In the genomic region with DNA sequence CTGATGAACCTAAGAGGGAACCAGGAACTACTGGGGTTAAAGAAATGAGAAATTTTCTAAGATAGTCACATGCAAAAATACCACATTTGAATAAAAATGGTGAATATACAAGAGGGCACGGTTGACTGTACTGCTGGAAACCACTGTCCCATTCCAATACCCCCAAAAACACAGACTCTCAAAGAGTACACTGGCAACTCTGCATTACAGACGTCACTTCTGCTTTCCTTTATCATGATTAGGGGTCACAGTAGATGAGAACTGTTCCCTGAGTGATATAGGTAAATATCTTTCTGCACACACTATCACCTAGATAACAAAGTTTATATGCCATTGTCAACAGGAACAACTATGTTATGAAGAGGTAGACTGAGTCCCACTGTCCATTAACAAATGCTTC, we compare ENCODE assay signal across 15 cellular contexts.
DNase-seq lines count a peak whose midpoint lies in the region; ATAC-seq and TF ChIP-seq lines count a peak whose summit lies in the region.
"Had no signal": no experiment of that assay in that cellular context is flagged by ENCODE, and none has a peak within 500 bp of the region (broad histone marks: within the 10 kb centered on the region; RNA-seq: fewer than 3 reads in every experiment).

No MANE protein-coding gene starts in this region.

- no peaks in the 10 kb centered on the region for H3K36me3 Mint-ChIP-seq in memory B cell

- no peak overlapping the region for H3K4me3 Mint-ChIP-seq in memory B cell
- H3K4me3 Mint-ChIP-seq: CD4-positive, alpha-beta T cell; H9 had no signal

- H2AFZ ChIP-seq in DND-41 (ENCODE audit: low read depth, low read length), result no peak overlapping the region
- H2AFZ ChIP-seq in osteoblast (ENCODE audit: low read length), result no peak overlapping the region
- H2AFZ ChIP-seq in mammary epithelial cell (ENCODE audit: low read depth, low read length), result no peak overlapping the region

- in situ Hi-C loops in mammary epithelial cell (cut with MboI; ENCODE audit: low sequenced_read_pairs in 2 of 2), result no loop called here

- no peaks in the 10 kb centered on the region for H3K9me3 Mint-ChIP-seq in memory B cell
- H3K9me3 Mint-ChIP-seq: CD4-positive, alpha-beta T cell; H9 had no signal

- peaks cover 7% of the 10 kb centered on the region for H3K27me3 Mint-ChIP-seq in memory B cell
- H3K27me3 Mint-ChIP-seq: CD4-positive, alpha-beta T cell had no signal

- intact Hi-C loops in cardiac septum (cut with DNase I), result no loop called here
- intact Hi-C loops in mammary epithelial cell (cut with micrococcal nuclease), result no loop called here

- H3K9ac ChIP-seq in DND-41 (ENCODE audit: low read depth, low read length) (no peak overlapping the region), mammary epithelial cell (ENCODE audit: insufficient read depth, low read length) (no peak overlapping the region)

- no TSS peak for BruUV-seq in mammary epithelial cell (replicated peaks; lab: Mats Ljungman, UMichigan)

- dilution Hi-C loops in mammary epithelial cell (cut with HindIII; ENCODE audit: low sequenced_read_pairs), result no loop called here

- DNase-seq in DND-41, result no peak
- no peak for DNase-seq in memory B cell (ENCODE audit: low spot score in 2 of 2)
- DNase-seq in osteoblast (ENCODE audit: insufficient read length, low spot score, missing footprints), result peak; percentile 58
- no peak for DNase-seq in cardiac septum (ENCODE audit: low spot score)
- DNase-seq in stimulated activated naive CD4-positive, alpha-beta T cell treated with Interleukin-2 at 50 U/mL for 16 hours (lab: John Stamatoyannopoulos, UW), result no peak
- no peak for DNase-seq in mammary epithelial cell
- DNase-seq: AML-193; Caco-2; CD4-positive, alpha-beta T cell; H9; IMR-90 had no signal

- H3K4me1 ChIP-seq in DND-41 (ENCODE audit: insufficient read depth, low read length) (peaks cover 64% of the 10 kb centered on the region), osteoblast (ENCODE audit: insufficient read depth, low read length) (no peaks in the 10 kb centered on the region), mammary epithelial cell (ENCODE audit: insufficient read depth, low read length) (no peaks in the 10 kb centered on the region)
- H3K4me1 ChIP-seq: A549, Caco-2 had no signal

- no peaks in the 10 kb centered on the region for H3K4me1 Mint-ChIP-seq in memory B cell
- H3K4me1 Mint-ChIP-seq: H9 had no signal

- H3K4me3 ChIP-seq in DND-41 (ENCODE audit: low read depth in 1 of 2, low read length in 2 of 2), result no peak overlapping the region
- H3K4me3 ChIP-seq in osteoblast (ENCODE audit: insufficient read depth, low read length), result no peak overlapping the region
- H3K4me3 ChIP-seq in mammary epithelial cell (replicated peaks in 1 of 3; ENCODE audit: insufficient read depth in 1 of 3, low read depth in 2 of 3, low read length in 3 of 3), result no peak overlapping the region
- H3K4me3 ChIP-seq: A549 had no signal

- WGBS in mammary epithelial cell (ENCODE audit: low coverage, missing lambda C conversion rate), result 97% methylated on average over 2 of the region's 2 CpGs

- H3K36me3 ChIP-seq in DND-41 (ENCODE audit: insufficient read depth, low read length) (peaks cover 64% of the 10 kb centered on the region), osteoblast (ENCODE audit: insufficient read depth, low read length) (no peaks in the 10 kb centered on the region), mammary epithelial cell (ENCODE audit: insufficient read depth, low read length) (no peaks in the 10 kb centered on the region)

- H3K79me2 ChIP-seq in DND-41 (ENCODE audit: insufficient read depth, low read length) (peaks cover 30% of the 10 kb centered on the region), osteoblast (ENCODE audit: insufficient read depth, low read length) (no peaks in the 10 kb centered on the region), mammary epithelial cell (ENCODE audit: insufficient read depth, low read length) (no peaks in the 10 kb centered on the region)

- H3K4me2 ChIP-seq in DND-41 (ENCODE audit: insufficient read depth, low read length), result no peak overlapping the region
- H3K4me2 ChIP-seq in osteoblast (ENCODE audit: insufficient read depth, low read length), result no peak overlapping the region
- H3K4me2 ChIP-seq in mammary epithelial cell (ENCODE audit: insufficient read depth, low read depth, low read length), result no peak overlapping the region
- H3K4me2 ChIP-seq: A549 had no signal

- ATAC-seq in DND-41 (ENCODE audit: insufficient read depth, low read depth), result no peak
- ATAC-seq in GM18868 (IDR thresholded peaks at IDR 0.05; ENCODE audit: unreplicated experiment), result peak; percentile 43
- peak; percentile 22 for ATAC-seq in memory B cell (ENCODE audit: low read depth)
- ATAC-seq: A549 had no signal

- no peaks in the 10 kb centered on the region for H3K9me3 ChIP-seq in DND-41 (ENCODE audit: insufficient read depth, low read length, severe bottlenecking)
- no peaks in the 10 kb centered on the region for H3K9me3 ChIP-seq in osteoblast (ENCODE audit: low read depth, low read length)
- no peaks in the 10 kb centered on the region for H3K9me3 ChIP-seq in mammary epithelial cell (replicated peaks; ENCODE audit: insufficient read depth, low read length)
- H3K9me3 ChIP-seq: A549, Caco-2 had no signal

- CTCF ChIA-PET in mammary epithelial cell (lab: Charles Lee; ENCODE audit: low non-redundant PET), result no interaction called here

- H3K27ac Mint-ChIP-seq in memory B cell, result no peak overlapping the region
- H3K27ac Mint-ChIP-seq: CD4-positive, alpha-beta T cell had no signal

- TF ChIP-seq CTCF in DND-41 (IDR thresholded peaks at IDR 0.05; ENCODE audit: borderline replicate concordance, extremely low read depth, low read length, poor library complexity, severe bottlenecking) (no peak), osteoblast (IDR thresholded peaks at IDR 0.05; ENCODE audit: extremely low read depth, low read depth, low read length) (no peak), mammary epithelial cell (conservative IDR thresholded peaks at IDR 0.05 in 1 of 2, IDR thresholded peaks at IDR 0.05 in 1 of 2; ENCODE audit: extremely low read depth in 1 of 2, insufficient read depth in 1 of 2, low read depth in 1 of 2, low read length in 2 of 2) (no peak)

- H3K27me3 ChIP-seq in DND-41 (ENCODE audit: insufficient read depth, low read length, poor library complexity), result no peaks in the 10 kb centered on the region
- H3K27me3 ChIP-seq in osteoblast (ENCODE audit: insufficient read depth, low read length), result no peaks in the 10 kb centered on the region
- no peaks in the 10 kb centered on the region for H3K27me3 ChIP-seq in mammary epithelial cell (ENCODE audit: insufficient read depth, low read length)

- H3K27ac ChIP-seq in DND-41 (ENCODE audit: low read length), result peak overlapping the region; percentile 4
- no peak overlapping the region for H3K27ac ChIP-seq in osteoblast (ENCODE audit: low read depth, low read length)
- no peak overlapping the region for H3K27ac ChIP-seq in mammary epithelial cell (ENCODE audit: insufficient read depth, low read depth, low read length)
- H3K27ac ChIP-seq: 22Rv1, A549, C4-2B had no signal

- H4K20me1 ChIP-seq in DND-41 (ENCODE audit: insufficient read depth, low read length), result no peaks in the 10 kb centered on the region
- no peaks in the 10 kb centered on the region for H4K20me1 ChIP-seq in osteoblast (ENCODE audit: insufficient read depth, low read length)
- no peaks in the 10 kb centered on the region for H4K20me1 ChIP-seq in mammary epithelial cell (ENCODE audit: insufficient read depth, low read length)
